ENCODE assay signal across 8 cellular contexts in the genomic region with DNA sequence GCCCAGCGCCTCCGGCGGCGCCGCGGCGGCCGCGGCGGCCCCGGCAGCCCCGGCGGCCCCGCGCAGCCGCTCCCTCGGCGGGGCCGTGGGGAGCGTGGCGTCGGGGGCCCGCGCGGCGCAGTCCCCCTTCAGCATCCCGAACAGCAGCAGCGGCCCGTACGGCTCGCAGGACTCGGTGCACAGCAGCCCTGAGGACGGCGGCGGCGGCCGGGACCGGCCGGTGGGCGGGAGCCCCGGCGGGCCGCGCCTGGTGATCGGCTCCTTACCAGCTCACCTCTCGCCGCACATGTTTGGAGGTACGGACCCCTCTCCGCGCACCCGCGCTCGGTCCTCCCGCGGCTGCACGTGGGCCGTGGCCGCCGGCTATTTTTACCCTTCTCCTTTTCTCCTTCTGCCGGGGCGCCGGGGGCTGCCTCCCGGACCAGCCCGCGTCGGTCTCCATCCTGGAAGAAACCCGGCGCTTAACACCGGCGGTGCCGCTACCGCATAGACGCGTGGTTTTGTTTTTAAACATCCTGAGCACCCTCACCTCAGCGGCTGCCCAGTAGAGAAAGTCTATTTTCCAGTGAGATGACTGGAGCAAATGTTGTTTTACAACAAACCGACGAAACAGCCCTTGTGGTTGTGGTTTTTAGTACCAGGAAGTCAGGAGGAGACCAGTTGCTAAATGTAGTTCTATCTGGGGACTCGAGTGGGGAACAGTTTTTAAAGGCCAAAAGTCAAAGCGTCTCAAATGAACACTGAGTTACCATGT. TPM values are rescaled to one million over a fixed set of nuclear protein-coding genes. Genes with fewer than 3 reads are reported as not detected.
DNase-seq lines count a peak whose midpoint lies in the region; ATAC-seq and TF ChIP-seq lines count a peak whose summit lies in the region.

No MANE protein-coding gene starts in this region.

- DNase-seq in AG08395 (ENCODE audit: low spot score) (peak; percentile 9), RPMI7951 (ENCODE audit: low read depth) (peak; percentile 76), head of caudate nucleus (peak in 28 of 42 donors; percentile 6 to 57 (median 21)), progenitor cell of endocrine pancreas (ENCODE audit: low spot score, unreplicated experiment) (peak; percentile 21), cerebellar nuclear complex (lab: John Stamatoyannopoulos, UW) (no peak)
- peak; percentile 40 for DNase-seq in activated gamma-delta T cell treated with anti-CD3 and anti-CD28 coated beads, Interleukin-2, amount 50 U/mL, for 16 hours (ENCODE audit: low read depth)

- peak overlapping the region; percentile 89 for H3K4me3 Mint-ChIP-seq in progenitor cell of endocrine pancreas (ENCODE audit: low read depth)

- H3K27me3 Mint-ChIP-seq in progenitor cell of endocrine pancreas = no peaks in the 10 kb centered on the region

- no peaks in the 10 kb centered on the region for H3K9me3 Mint-ChIP-seq in progenitor cell of endocrine pancreas (ENCODE audit: low read depth)

- ATAC-seq in GM18858 (IDR thresholded peaks at IDR 0.05; ENCODE audit: unreplicated experiment) (peak; percentile 0), HG03139 (IDR thresholded peaks at IDR 0.05; ENCODE audit: unreplicated experiment) (peak; percentile 0)

- intact Hi-C loops in head of caudate nucleus (cut with DNase I) = loop anchor here (10.0 kb wide), 2 partner anchors 151 to 219 kb away; a partner anchor contains a TSS

- no peaks in the 10 kb centered on the region for H3K36me3 Mint-ChIP-seq in progenitor cell of endocrine pancreas (ENCODE audit: insufficient read depth)

- peak overlapping the region; percentile 97 for H3K27ac Mint-ChIP-seq in progenitor cell of endocrine pancreas

- TF ChIP-seq CTCF in progenitor cell of endocrine pancreas (IDR thresholded peaks at IDR 0.05; ENCODE audit: unreplicated experiment) = no peak

- H3K4me1 Mint-ChIP-seq in progenitor cell of endocrine pancreas (ENCODE audit: low read depth) = peaks cover 39% of the 10 kb centered on the region

RNA-seq across cellular contexts. Expression of a gene that starts 1.3 kb away (rescaled TPM):
- total RNA-seq in RPMI7951 (2014; rRNA removed; shearing (Covaris generic)) = 15.1 and 18.8 TPM in 2 replicates
- total RNA-seq in progenitor cell of endocrine pancreas = 13.8 and 14.4 TPM in 2 replicates

Comparison
In these comparisons a context has a peak if more than half of its experiments do, and no peak if none do; other contexts are left out.
1. DNase-seq: peak in AG08395 (single experiment), RPMI7951 (single experiment), activated gamma-delta T cell treated with anti-CD3 and anti-CD28 coated beads, Interleukin-2, amount 50 U/mL, for 16 hours (single experiment), head of caudate nucleus (28 of 42) and progenitor cell of endocrine pancreas (single experiment); none in cerebellar nuclear complex (0 of 2).